17 cellular contexts compared by ENCODE assay signal in the genomic region with DNA sequence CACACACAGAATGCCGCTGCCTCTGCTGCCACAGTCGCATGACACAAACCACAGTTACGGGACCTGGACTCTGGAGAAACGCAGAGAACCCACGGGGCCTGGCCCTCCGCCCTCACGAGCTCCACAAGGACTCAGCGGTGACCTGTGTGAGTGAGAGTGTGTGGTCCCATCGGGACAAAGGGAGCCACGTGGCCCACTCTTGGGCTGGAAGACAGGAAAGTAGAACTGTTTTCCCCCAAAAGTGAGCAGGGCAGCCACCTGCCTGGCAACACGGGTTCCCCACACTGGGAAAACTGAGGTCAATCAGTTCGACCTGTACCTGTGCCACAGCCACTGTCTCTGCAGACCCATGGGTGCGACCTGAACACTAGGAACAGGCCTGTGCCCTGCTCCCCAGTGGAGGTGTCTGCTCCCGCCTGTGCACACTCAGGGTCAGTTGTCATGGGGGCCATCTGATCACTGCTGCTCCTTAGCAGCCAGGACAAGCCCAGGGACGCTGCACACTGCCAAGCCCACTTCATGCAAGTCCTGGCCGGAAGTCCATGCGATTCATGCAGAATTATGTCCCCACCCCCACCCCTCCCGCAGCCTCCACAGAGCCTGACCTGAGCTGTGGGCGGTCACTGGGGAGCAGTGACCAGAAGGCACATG. TPM values are rescaled to one million over a fixed set of nuclear protein-coding genes. Genes with fewer than 3 reads are reported as not detected.
DNase-seq lines count a peak whose midpoint lies in the region; ATAC-seq, FAIRE-seq and TF ChIP-seq lines count a peak whose summit lies in the region.
"Had no signal": no experiment of that assay in that cellular context is flagged by ENCODE, and none has a peak within 500 bp of the region (broad histone marks: within the 10 kb centered on the region; RNA-seq: fewer than 3 reads in every experiment).

No MANE protein-coding gene starts in this region.

- H2AK5ac ChIP-seq in H1 (ENCODE audit: low read depth, low read length) = no peak overlapping the region

- peaks cover 0 to 8% (median 4%) of the 10 kb centered on the region in 5 donors for H3K36me3 Mint-ChIP-seq in naive thymus-derived CD4-positive, alpha-beta T cell

- H2BK20ac ChIP-seq in H1 (ENCODE audit: low read length) = no peak overlapping the region

- no peak for TF ChIP-seq CTCF in H1 (IDR thresholded peaks at IDR 0.05; ENCODE audit: control extremely low read depth in 1 of 3, insufficient read depth in 1 of 3, low read depth in 1 of 3, low read length in 3 of 3)
- TF ChIP-seq CTCF in thoracic aorta (IDR thresholded peaks at IDR 0.05) = no peak
- TF ChIP-seq CTCF in PC-3 (conservative IDR thresholded peaks at IDR 0.05; ENCODE audit: low read depth, low read length) = no peak
- no peak for TF ChIP-seq CTCF in lower lobe of right lung (IDR thresholded peaks at IDR 0.05)

- 0 out of 2 replicates have a peak overlapping the region, but pooled peaks have one; percentile 53 for H2BK15ac ChIP-seq in H1 (ENCODE audit: low read length)

- peak; percentile 7 for DNase-seq in activated naive CD4-positive, alpha-beta T cell treated with anti-CD3 and anti-CD28 coated beads, Interleukin-2, amount 50 U/mL, for 16 hours
- no peak for DNase-seq in activated naive CD4-positive, alpha-beta T cell (lab: John Stamatoyannopoulos, UW)
- DNase-seq in H1 (ENCODE audit: low read depth in 1 of 2, low spot score in 2 of 2) (no peak), thoracic aorta (ENCODE audit: low spot score) (no peak), PC-3 (no peak), lower lobe of right lung (no peak)
- DNase-seq in naive thymus-derived CD4-positive, alpha-beta T cell = peak in 1 of 9 donors; percentile 5
- DNase-seq: Calu3; foreskin fibroblast; NCI-H1694; NCI-H524; stimulated activated CD4-positive, alpha-beta T cell treated with anti-CD3 and anti-CD28 coated beads, Interleukin-15, amount 100 ng/mL, for 24 hours had no signal

- CTCF ChIA-PET in H1 (lab: Charles Lee; ENCODE audit: partially characterized antibody) (no interaction called here), PC-3 (lab: Charles Lee) (no interaction called here)
- CTCF ChIA-PET in naive thymus-derived CD4-positive, alpha-beta T cell (lab: Charles Lee) = no interaction called here

- no peaks in the 10 kb centered on the region for H3K79me1 ChIP-seq in H1 (ENCODE audit: low read depth, low read length)

- H2BK120ac ChIP-seq in H1 (replicated peaks; ENCODE audit: low read depth, low read length) = no peak overlapping the region

- H3K4me1 Mint-ChIP-seq in naive thymus-derived CD4-positive, alpha-beta T cell = peaks cover 2 to 8% (median 8%) of the 10 kb centered on the region in 7 donors

- H4K5ac ChIP-seq in H1 (ENCODE audit: insufficient read length, low read depth, low read length) = no peak overlapping the region

- no peak overlapping the region for H3K56ac ChIP-seq in H1 (replicated peaks; ENCODE audit: insufficient read length, low read depth, low read length)

- H3F3A ChIP-seq in PC-3 (ENCODE audit: low read length, unreplicated experiment) = no peaks in the 10 kb centered on the region

- ATAC-seq in naive thymus-derived CD4-positive, alpha-beta T cell = no peak
- ATAC-seq in thoracic aorta (ENCODE audit: insufficient number of reproducible peaks, low FRiP score, low read depth) (no peak), PC-3 (no peak), HG03196 (IDR thresholded peaks at IDR 0.05; ENCODE audit: unreplicated experiment) (no peak), lower lobe of right lung (no peak)

- 0 out of 2 replicates have a peak overlapping the region, but pooled peaks have one; percentile 35 for H2BK5ac ChIP-seq in H1 (ENCODE audit: low read depth, low read length)

- no peak overlapping the region for H2AFZ ChIP-seq in H1 (ENCODE audit: low read length)
- no peak overlapping the region for H2AFZ ChIP-seq in PC-3 (ENCODE audit: low read length)

- no peak overlapping the region; a peak in 1 of 4 replicates for H3K4me2 ChIP-seq in H1 (ENCODE audit: insufficient read depth in 1 of 2, low read depth in 2 of 2, low read length in 2 of 2)
- no peak overlapping the region for H3K4me2 ChIP-seq in PC-3 (ENCODE audit: low read length)

- TF ChIP-seq EP300 in H1 (IDR thresholded peaks at IDR 0.05; ENCODE audit: borderline replicate concordance in 1 of 2, low read depth in 2 of 2, low read length in 2 of 2) = no peak

- peaks cover 4% of the 10 kb centered on the region; the same call in 1 of the 2 replicates for H3K23me2 ChIP-seq in H1 (ENCODE audit: low read depth, low read length)

- H3K27ac ChIP-seq in H1 (ENCODE audit: low read depth, low read length) (no peak overlapping the region), thoracic aorta (peak overlapping the region; percentile 89 to 95), PC-3 (ENCODE audit: low read length) (no peak overlapping the region), lower lobe of right lung (no peak overlapping the region)
- H3K27ac ChIP-seq in naive thymus-derived CD4-positive, alpha-beta T cell (ENCODE audit: low read depth, low read length) = no peak overlapping the region
- H3K27ac ChIP-seq: pancreas had no signal

- TF ChIP-seq RAD21 in H1 (IDR thresholded peaks at IDR 0.05 in 1 of 2, conservative IDR thresholded peaks at IDR 0.05 in 1 of 2; ENCODE audit: low read depth in 2 of 2, low read length in 2 of 2) = no peak

- 86% methylated on average over 18 of the region's 19 CpGs; no CpG with 5 or more reads in 1 of the 2 experiments for WGBS in H1 (ENCODE audit: extremely low coverage in 1 of 2, insufficient coverage in 1 of 2, insufficient read length in 1 of 2, insufficient replicate concordance in 2 of 2, low coverage in 1 of 2, low lambda C conversion rate in 2 of 2, missing lambda C conversion rate in 1 of 2), 2 experiments

- peaks cover 27 to 56% (median 32%) of the 10 kb centered on the region in 5 donors for H3K27me3 Mint-ChIP-seq in naive thymus-derived CD4-positive, alpha-beta T cell

- H3K14ac ChIP-seq in H1 (ENCODE audit: insufficient read length) = no peak overlapping the region

- peak overlapping the region in 7 of 10 donors; percentile 29 to 56 (median 47) for H3K4me3 Mint-ChIP-seq in naive thymus-derived CD4-positive, alpha-beta T cell
- H3K4me3 Mint-ChIP-seq: central memory CD8-positive, alpha-beta T cell had no signal

- no peak for TF ChIP-seq POLR2A in H1 (IDR thresholded peaks at IDR 0.05; ENCODE audit: control extremely low read depth in 1 of 2, low read depth in 2 of 2, low read length in 2 of 2)

- no TSS peak for BruUV-seq in PC-3 (replicated peaks; lab: Mats Ljungman, UMichigan)

- H2BK12ac ChIP-seq in H1 (ENCODE audit: low read depth, low read length) = 0 out of 2 replicates have a peak overlapping the region, but pooled peaks have one; percentile 52

- no peak for FAIRE-seq in H1 (lab: Jason Lieb, UNC)
- FAIRE-seq: endometrium, G401.6, pancreas had no signal

- H3K23ac ChIP-seq in H1 (ENCODE audit: insufficient read length) = no peak overlapping the region

- peak overlapping the region; percentile 36; the same call in 1 of the 2 replicates for H4K8ac ChIP-seq in H1 (ENCODE audit: extremely low read depth, insufficient read depth, low read length)

- no peak overlapping the region for H3K9ac ChIP-seq in H1 (replicated peaks in 1 of 4; ENCODE audit: extremely low read depth in 1 of 4, low read depth in 3 of 4, low read length in 3 of 4)
- H3K9ac ChIP-seq in PC-3 (ENCODE audit: low read length) = no peak overlapping the region

- H3K4me1 ChIP-seq in H1 (replicated peaks in 1 of 4; ENCODE audit: control insufficient read depth in 3 of 4, insufficient read depth in 4 of 4, low read length in 3 of 4) (peaks cover 0 to 2% (median under 1%) of the 10 kb centered on the region in 4 experiments; a peak in 2 of 7 replicates), thoracic aorta (ENCODE audit: control insufficient read depth in 1 of 2, low read depth in 2 of 2) (peaks cover 13 to 39% of the 10 kb centered on the region in 2 donors), PC-3 (ENCODE audit: insufficient read depth, low read length) (peaks cover 14% of the 10 kb centered on the region; the same call in 1 of the 2 replicates), lower lobe of right lung (no peaks in the 10 kb centered on the region)
- no peaks in the 10 kb centered on the region for H3K4me1 ChIP-seq in naive thymus-derived CD4-positive, alpha-beta T cell (ENCODE audit: control insufficient read depth in 2 of 2, insufficient read depth in 2 of 2, low read length in 2 of 2)
- H3K4me1 ChIP-seq: pancreas had no signal

- POLR2A ChIA-PET in H1 (lab: Charles Lee; ENCODE audit: partially characterized antibody) = no interaction called here
- POLR2A ChIA-PET in naive thymus-derived CD4-positive, alpha-beta T cell (lab: Charles Lee) = no interaction called here
- POLR2A ChIA-PET in PC-3 (lab: Charles Lee; ENCODE audit: unreplicated experiment) = no interaction called here

- no peaks in the 10 kb centered on the region for H3K79me2 ChIP-seq in H1 (ENCODE audit: control insufficient read depth in 1 of 2, insufficient read depth in 2 of 2, low read length in 2 of 2)
- no peaks in the 10 kb centered on the region for H3K79me2 ChIP-seq in PC-3 (ENCODE audit: low read length)

- intact Hi-C loops in naive thymus-derived CD4-positive, alpha-beta T cell (cut with micrococcal nuclease) = no loop called here
- intact Hi-C loops in PC-3 (cut with micrococcal nuclease) = no loop called here
- intact Hi-C loops in lower lobe of right lung (cut with DNase I) = no loop called here

- no peak overlapping the region for H3K27ac Mint-ChIP-seq in naive thymus-derived CD4-positive, alpha-beta T cell

- H4K91ac ChIP-seq in H1 (replicated peaks; ENCODE audit: insufficient read length, low read length) = no peak overlapping the region

- H3K4ac ChIP-seq in H1 (replicated peaks; ENCODE audit: insufficient read length, low read depth, low read length) = no peak overlapping the region

- no peaks in the 10 kb centered on the region for H3K9me2 ChIP-seq in PC-3 (replicated peaks; ENCODE audit: low read length)

- peaks cover 0 to 3% of the 10 kb centered on the region in 2 experiments; a peak in 1 of 4 replicates for H3K9me3 ChIP-seq in H1 (ENCODE audit: insufficient read depth in 2 of 2, low read depth in 1 of 2, low read length in 1 of 2)
- H3K9me3 ChIP-seq in naive thymus-derived CD4-positive, alpha-beta T cell (ENCODE audit: control insufficient read depth in 2 of 3, low read length in 3 of 3) = no peaks in the 10 kb centered on the region
- no peaks in the 10 kb centered on the region for H3K9me3 ChIP-seq in thoracic aorta
- H3K9me3 ChIP-seq in PC-3 (ENCODE audit: low read length) = no peaks in the 10 kb centered on the region
- H3K9me3 ChIP-seq in lower lobe of right lung = peaks cover 8% of the 10 kb centered on the region
- H3K9me3 ChIP-seq: pancreas had no signal

- H3K9me3 Mint-ChIP-seq in naive thymus-derived CD4-positive, alpha-beta T cell = peaks cover 4 to 21% (median 8%) of the 10 kb centered on the region in 11 donors

- H3K27me3 ChIP-seq in H1 (replicated peaks in 1 of 4; ENCODE audit: control insufficient read depth in 3 of 4, extremely low read depth in 1 of 4, insufficient read depth in 3 of 4, low read length in 3 of 4) (peaks cover 2 to 36% (median 29%) of the 10 kb centered on the region in 4 experiments), thoracic aorta (replicated peaks; ENCODE audit: insufficient read depth) (no peaks in the 10 kb centered on the region), PC-3 (ENCODE audit: low read length) (no peaks in the 10 kb centered on the region), lower lobe of right lung (ENCODE audit: low read depth) (peaks cover 32% of the 10 kb centered on the region)
- H3K27me3 ChIP-seq in naive thymus-derived CD4-positive, alpha-beta T cell (ENCODE audit: control insufficient read depth in 2 of 2, insufficient read depth in 2 of 2, low read length in 2 of 2) = peaks cover 4 to 6% of the 10 kb centered on the region in 2 donors
- H3K27me3 ChIP-seq: pancreas had no signal

- H3K36me3 ChIP-seq in H1 (ENCODE audit: control insufficient read depth in 2 of 4, insufficient read depth in 4 of 4, low read length in 3 of 4) (no peaks in the 10 kb centered on the region), thoracic aorta (no peaks in the 10 kb centered on the region), PC-3 (ENCODE audit: low read depth, low read length) (no peaks in the 10 kb centered on the region), lower lobe of right lung (no peaks in the 10 kb centered on the region)
- H3K36me3 ChIP-seq in naive thymus-derived CD4-positive, alpha-beta T cell (ENCODE audit: control insufficient read depth in 2 of 3, insufficient read depth in 3 of 3, low read length in 3 of 3) = no peaks in the 10 kb centered on the region
- H3K36me3 ChIP-seq: pancreas had no signal

- no peak overlapping the region for H3K18ac ChIP-seq in H1 (ENCODE audit: extremely low read depth, low read length)

- H3K4me3 ChIP-seq in H1 (ENCODE audit: extremely low read depth in 1 of 4, insufficient read depth in 2 of 4, low read depth in 3 of 4, low read length in 4 of 4) (no peak overlapping the region), thoracic aorta (no peak overlapping the region), PC-3 (ENCODE audit: low read length) (no peak overlapping the region), lower lobe of right lung (no peak overlapping the region)
- no peak overlapping the region for H3K4me3 ChIP-seq in naive thymus-derived CD4-positive, alpha-beta T cell (ENCODE audit: low read length)

- H4K20me1 ChIP-seq in H1 (replicated peaks in 1 of 2; ENCODE audit: control insufficient read depth in 1 of 2, insufficient read depth in 2 of 2, low read length in 2 of 2) = no peaks in the 10 kb centered on the region
- H4K20me1 ChIP-seq in PC-3 (ENCODE audit: low read length) = no peaks in the 10 kb centered on the region

RNA-seq across cellular contexts. Expression of a gene that starts 54.4 kb away (rescaled TPM):
- 11.1 and 14.9 TPM in 2 replicates for total RNA-seq in H1 (2021; fragmentation: NEBNext Ultra II Directional; extraction: Animal tissue kit (Norgen Biotek cat#: 25700))
- 4.6 and 4.7 TPM in 2 replicates for polyA plus RNA-seq in H1 (2011; rRNA removed)
- 6.0 TPM for polyA plus RNA-seq in H1 (2011; cell fraction: cytosol; rRNA removed)
- polyA plus RNA-seq in H1 (2011; cell fraction: nucleus; rRNA removed) = 12.2 TPM
- polyA plus RNA-seq in H1 (2012, experiment 1 of 2) = 6.4 to 8.1 TPM (median 7.4 TPM) in 4 replicates
- 2.9 TPM for polyA plus RNA-seq in H1 (2012, experiment 2 of 2)
- 4.8 TPM for polyA plus RNA-seq in H1 (2013, experiment 1 of 2)
- polyA plus RNA-seq in H1 (2013, experiment 2 of 2) = 4.6 TPM
- polyA minus RNA-seq in H1 (2011; rRNA and poly(A)+ RNA removed) = 10.8 and 12.8 TPM in 2 replicates
- polyA minus RNA-seq in H1 (2011; cell fraction: cytosol; rRNA and poly(A)+ RNA removed) = 9.3 TPM
- 15.1 TPM for polyA minus RNA-seq in H1 (2011; cell fraction: nucleus; rRNA and poly(A)+ RNA removed)
- 10 to 100 TPM; 35.7 to 52.2 (median 38.9) TPM for total RNA-seq in naive thymus-derived CD4-positive, alpha-beta T cell
- polyA plus RNA-seq in naive thymus-derived CD4-positive, alpha-beta T cell = 10 to 100 TPM in 1 of 2 donors, 1 to 10 TPM in 1; 6.2 to 11.7 TPM
- 100 to 1,000 TPM; 124 to 201 TPM for total RNA-seq in thoracic aorta
- total RNA-seq in PC-3 (2014; rRNA removed) = 14.1 and 21.0 TPM in 2 replicates
- total RNA-seq in lower lobe of right lung = 48.2 TPM

Comparison
In these comparisons a context has a peak if more than half of its experiments do, and no peak if none do; other contexts are left out.
1. H3K27ac ChIP-seq: peak in thoracic aorta (2 of 2); none in H1 (single experiment), naive thymus-derived CD4-positive, alpha-beta T cell (single experiment), PC-3 (single experiment) and lower lobe of right lung (single experiment).